Comparison of ENCODE assay signal across 21 cellular contexts in genomic region chr2:141641462-141641861, GRCh38.
DNase-seq lines count a peak whose midpoint lies in the region; ATAC-seq and TF ChIP-seq lines count a peak whose summit lies in the region.
"Had no signal": no experiment of that assay in that cellular context is flagged by ENCODE, and none has a peak within 500 bp of the region (broad histone marks: within the 10 kb centered on the region; RNA-seq: fewer than 3 reads in every experiment).

No MANE protein-coding gene starts in this region.

- no peak for TF ChIP-seq RAD21 in SK-N-SH (IDR thresholded peaks at IDR 0.05; ENCODE audit: low read length)

- H3K9me2 ChIP-seq in SK-N-SH, result no peaks in the 10 kb centered on the region

- H3K36me3 ChIP-seq in SK-N-SH (replicated peaks in 1 of 2; ENCODE audit: control insufficient read depth in 1 of 2, insufficient read depth in 2 of 2, low read length in 1 of 2) (no peaks in the 10 kb centered on the region), MG63 (no peaks in the 10 kb centered on the region)
- H3K36me3 ChIP-seq: BLaER1 treated with 17β-estradiol and CSF1 and Interleukin-3, amounts not matched to agents 10 nM and 100 nM; gastrocnemius medialis; stomach; WERI-Rb-1 had no signal

- H3K27me3 ChIP-seq in SK-N-SH (ENCODE audit: insufficient read depth) (no peaks in the 10 kb centered on the region), right cardiac atrium (ENCODE audit: control insufficient read depth, insufficient read depth) (no peaks in the 10 kb centered on the region), MG63 (no peaks in the 10 kb centered on the region)
- H3K27me3 ChIP-seq: BLaER1 treated with 17β-estradiol and CSF1 and Interleukin-3, amounts not matched to agents 10 nM and 100 nM; gastrocnemius medialis; stomach had no signal

- no peak overlapping the region for H3K4me2 ChIP-seq in SK-N-SH
- H3K4me2 ChIP-seq: BLaER1 treated with 17β-estradiol and CSF1 and Interleukin-3, amounts not matched to agents 10 nM and 100 nM had no signal

- no peaks in the 10 kb centered on the region for H3F3A ChIP-seq in SK-N-SH (replicated peaks; ENCODE audit: insufficient read depth)

- H3K4me3 ChIP-seq in SK-N-SH (ENCODE audit: low read depth in 2 of 2, low read length in 1 of 2), result no peak overlapping the region
- H3K4me3 ChIP-seq in right cardiac atrium (ENCODE audit: low read length), result no peak overlapping the region
- H3K4me3 ChIP-seq in MG63, result no peak overlapping the region
- H3K4me3 ChIP-seq: BLaER1 treated with 17β-estradiol and CSF1 and Interleukin-3, amounts not matched to agents 10 nM and 100 nM; coronary artery; gastrocnemius medialis; skin epidermis; stomach had no signal

- intact Hi-C loops in right cardiac atrium (cut with DNase I), result no loop called here

- no peak overlapping the region for H3K9ac ChIP-seq in SK-N-SH
- H3K9ac ChIP-seq: BLaER1 treated with 17β-estradiol and CSF1 and Interleukin-3, amounts not matched to agents 10 nM and 100 nM had no signal

- no peak for TF ChIP-seq CTCF in SK-N-SH (IDR thresholded peaks at IDR 0.05)

- H3K79me2 ChIP-seq in SK-N-SH (ENCODE audit: insufficient read depth), result no peaks in the 10 kb centered on the region

- CTCF ChIA-PET in SK-N-SH (lab: Yijun Ruan, JAX), result interaction anchor here (0.7 to 1.4 kb wide), 4 partner anchors 8 to 54 kb away, joined by 3 read pairs; no protein-coding TSS in a partner anchor

- ATAC-seq in GM21360 (IDR thresholded peaks at IDR 0.05; ENCODE audit: unreplicated experiment), result no peak
- ATAC-seq in HG03135 (IDR thresholded peaks at IDR 0.05; ENCODE audit: unreplicated experiment), result no peak
- ATAC-seq in right cardiac atrium, result no peak
- ATAC-seq: gastrocnemius medialis; HCT116; left cardiac atrium; natural killer cell treated with Interleukin-12 subunit alpha and Interleukin-12 subunit beta and Interleukin-15 and Interleukin-18, amount 100 ng/mL, for 72 hours had no signal

- TF ChIP-seq EP300 in SK-N-SH (IDR thresholded peaks at IDR 0.05; ENCODE audit: borderline replicate concordance in 1 of 2, low read depth in 1 of 2, low read length in 1 of 2), result no peak

- peak overlapping the region; percentile 46; the same call in 1 of the 2 replicates for H2AFZ ChIP-seq in SK-N-SH (ENCODE audit: low read depth)

- H4K20me1 ChIP-seq in SK-N-SH (ENCODE audit: insufficient read depth), result no peaks in the 10 kb centered on the region
- H4K20me1 ChIP-seq: BLaER1 treated with 17β-estradiol and CSF1 and Interleukin-3, amounts not matched to agents 10 nM and 100 nM had no signal

- H3K9me3 ChIP-seq in SK-N-SH (no peaks in the 10 kb centered on the region), right cardiac atrium (ENCODE audit: control insufficient read depth, low read length) (no peaks in the 10 kb centered on the region), MG63 (no peaks in the 10 kb centered on the region)
- H3K9me3 ChIP-seq: BLaER1 treated with 17β-estradiol and CSF1 and Interleukin-3, amounts not matched to agents 10 nM and 100 nM; gastrocnemius medialis; stomach had no signal

- peak; percentile 45 for DNase-seq in HS-5 (ENCODE audit: low read depth)
- no peak for DNase-seq in SK-N-SH
- peak; percentile 5 for DNase-seq in fibroblast of peridontal ligament (ENCODE audit: extremely low read depth)
- DNase-seq in right cardiac atrium, result no peak
- DNase-seq in MG63, result no peak
- DNase-seq: activated CD4-positive, alpha-beta T cell treated with anti-CD3 and anti-CD28 coated beads, Interleukin-2, amount 50 U/mL, for 48 hours; gastrocnemius medialis; Karpas-422; left cardiac atrium; NCI-H69; Right ventricle myocardium superior; stimulated activated CD4-positive, alpha-beta T cell treated with anti-CD3 and anti-CD28 coated beads, Interleukin-2, amount 100 ng/mL, for 48 hours; stomach; WERI-Rb-1 had no signal

- H3K4me1 ChIP-seq in SK-N-SH (ENCODE audit: control insufficient read depth in 1 of 2, insufficient read depth in 2 of 2, low read depth in 1 of 2, low read length in 1 of 2), result no peaks in the 10 kb centered on the region
- H3K4me1 ChIP-seq in right cardiac atrium (ENCODE audit: control insufficient read depth, insufficient read depth, low read length), result no peaks in the 10 kb centered on the region
- H3K4me1 ChIP-seq: BLaER1 treated with 17β-estradiol and CSF1 and Interleukin-3, amounts not matched to agents 10 nM and 100 nM; gastrocnemius medialis; stomach had no signal

- POLR2A ChIA-PET in SK-N-SH (lab: Yijun Ruan, JAX), result no interaction called here

- H3K27ac ChIP-seq in SK-N-SH (ENCODE audit: low read depth in 2 of 2, low read length in 1 of 2), result no peak overlapping the region
- no peak overlapping the region for H3K27ac ChIP-seq in right cardiac atrium (ENCODE audit: low read length)
- H3K27ac ChIP-seq: BLaER1 treated with 17β-estradiol and CSF1 and Interleukin-3, amounts not matched to agents 10 nM and 100 nM; coronary artery; gastrocnemius medialis; skin epidermis; stomach; WERI-Rb-1 had no signal

TF ChIP-seq in SK-N-SH, 30 proteins besides CTCF, POLR2A, EP300 and RAD21:
- TF ChIP-seq TCF12 (IDR thresholded peaks at IDR 0.05) (no peak), RCOR1 (IDR thresholded peaks at IDR 0.05; ENCODE audit: low read length) (no peak), REST (IDR thresholded peaks at IDR 0.05; ENCODE audit: low read depth, low read length) (no peak), FOSL2 (IDR thresholded peaks at IDR 0.05; ENCODE audit: borderline replicate concordance, low read depth) (no peak), IRF3 (IDR thresholded peaks at IDR 0.05; ENCODE audit: low read depth, low read length) (no peak), RFX5 (IDR thresholded peaks at IDR 0.05; ENCODE audit: low read length) (no peak), NFIC (IDR thresholded peaks at IDR 0.05; ENCODE audit: borderline replicate concordance) (no peak), NRF1 (IDR thresholded peaks at IDR 0.05; ENCODE audit: low read depth, low read length) (no peak), GABPA (IDR thresholded peaks at IDR 0.05; ENCODE audit: low read depth) (no peak), MXI1 (IDR thresholded peaks at IDR 0.05; ENCODE audit: low read depth, low read length) (no peak), FOXJ3 (CRISPR knock-in tag; IDR thresholded peaks at IDR 0.05) (no peak), MAX (IDR thresholded peaks at IDR 0.05; ENCODE audit: low read depth) (no peak), SIN3A (IDR thresholded peaks at IDR 0.05; ENCODE audit: borderline replicate concordance, low read depth, low read length) (no peak), FOXM1 (IDR thresholded peaks at IDR 0.05; ENCODE audit: low read depth) (no peak)

Comparison
In these comparisons a context has a peak if more than half of its experiments do, and no peak if none do; other contexts are left out.
1. DNase-seq: peak in HS-5 (single experiment) and fibroblast of peridontal ligament (single experiment); none in SK-N-SH (single experiment), right cardiac atrium (0 of 3) and MG63 (single experiment).